9 cellular contexts compared by ENCODE assay signal in genomic region chrX:154136627-154137161, GRCh38. TPM values are rescaled to one million over a fixed set of nuclear protein-coding genes. Genes with fewer than 3 reads are reported as not detected.
A peak's percentile ranks its signal among the peaks of the same experiment; 100 is the strongest.
DNase-seq lines count a peak whose midpoint lies in the region; ATAC-seq, FAIRE-seq and TF ChIP-seq lines count a peak whose summit lies in the region.
"Had no signal": no experiment of that assay in that cellular context is flagged by ENCODE, and none has a peak within 500 bp of the region (broad histone marks: within the 10 kb centered on the region; RNA-seq: fewer than 3 reads in every experiment).

No MANE protein-coding gene starts in this region.

- no peaks in the 10 kb centered on the region for H3K9me3 ChIP-seq in Caco-2
- H3K9me3 ChIP-seq in heart right ventricle: no peaks in the 10 kb centered on the region

- no peak overlapping the region for H3K27ac Mint-ChIP-seq in Caco-2 (ENCODE audit: unreplicated experiment)
- H3K27ac Mint-ChIP-seq in activated naive CD4-positive, alpha-beta T cell treated with anti-CD3 and anti-CD28 coated beads, Interleukin-2, amount 10 ng/mL, durations not matched to agents 7 days and 5 days: peak overlapping the region; percentile 97

- peak overlapping the region; percentile 75 for H3K4me3 Mint-ChIP-seq in Caco-2 (ENCODE audit: unreplicated experiment)
- H3K4me3 Mint-ChIP-seq in activated naive CD4-positive, alpha-beta T cell treated with anti-CD3 and anti-CD28 coated beads, Interleukin-2, amount 10 ng/mL, durations not matched to agents 7 days and 5 days: peak overlapping the region; percentile 57

- DNase-seq in Caco-2 (peak; percentile 69 to 82), HTR-8/SVneo (ENCODE audit: insufficient read length, low spot score) (peak; percentile 36), SK-MEL-5 (ENCODE audit: low read depth, low spot score) (peak; percentile 45), heart right ventricle (peak; percentile 60 to 76), renal cortical epithelial cell (ENCODE audit: low read depth) (peak; percentile 6), urothelium cell line (ENCODE audit: low spot score) (peak; percentile 79)
- DNase-seq in activated naive CD4-positive, alpha-beta T cell treated with anti-CD3 and anti-CD28 coated beads, Interleukin-2, amount 10 ng/mL, durations not matched to agents 7 days and 5 days: peak; percentile 77

- intact Hi-C loops in Caco-2 (cut with micrococcal nuclease; ENCODE audit: unreplicated experiment): no loop called here
- intact Hi-C loops in heart right ventricle (cut with DNase I): no loop called here

- in situ Hi-C loops in SK-MEL-5 (cut with HindIII; ENCODE audit: low pct_unique_long_range_greater_than_20kb, low sequenced_read_pairs): no loop called here

- 1% methylated on average over 41 to 44 of the region's 44 CpGs for WGBS in heart right ventricle, 2 donors

- no peaks in the 10 kb centered on the region for H3K27me3 Mint-ChIP-seq in Caco-2 (ENCODE audit: insufficient read depth, unreplicated experiment)
- H3K27me3 Mint-ChIP-seq in activated naive CD4-positive, alpha-beta T cell treated with anti-CD3 and anti-CD28 coated beads, Interleukin-2, amount 10 ng/mL, durations not matched to agents 7 days and 5 days: peaks cover 3% of the 10 kb centered on the region

- no peaks in the 10 kb centered on the region for H3K36me3 Mint-ChIP-seq in Caco-2 (ENCODE audit: insufficient read depth, unreplicated experiment)
- no peaks in the 10 kb centered on the region for H3K36me3 Mint-ChIP-seq in activated naive CD4-positive, alpha-beta T cell treated with anti-CD3 and anti-CD28 coated beads, Interleukin-2, amount 10 ng/mL, durations not matched to agents 7 days and 5 days

- no peaks in the 10 kb centered on the region for H3K27me3 ChIP-seq in Caco-2 (replicated peaks; ENCODE audit: control insufficient read depth, insufficient read depth, low read length)
- peaks cover 0 to 35% (median 0%) of the 10 kb centered on the region in 7 donors for H3K27me3 ChIP-seq in heart right ventricle

- no peaks in the 10 kb centered on the region for H3K4me1 ChIP-seq in Caco-2
- peaks cover 0 to 19% (median 0%) of the 10 kb centered on the region in 9 donors for H3K4me1 ChIP-seq in heart right ventricle

- POLR2A ChIA-PET in Caco-2 (lab: Charles Lee): no interaction called here

- TF ChIP-seq CTCF in Caco-2 (IDR thresholded peaks at IDR 0.05; ENCODE audit: insufficient read depth in 1 of 2, low read depth in 1 of 2, low read length in 1 of 2, severe bottlenecking in 1 of 2, unreplicated experiment in 1 of 2): peak; percentile 67 to 69
- peak; percentile 54 to 87 (median 78) for TF ChIP-seq CTCF in heart right ventricle (IDR thresholded peaks at IDR 0.05)

- peak overlapping the region in 7 of 10 donors; percentile 34 to 81 (median 60) for H3K27ac ChIP-seq in heart right ventricle

- no peaks in the 10 kb centered on the region for H3K4me1 Mint-ChIP-seq in Caco-2 (ENCODE audit: low read depth, unreplicated experiment)
- H3K4me1 Mint-ChIP-seq in activated naive CD4-positive, alpha-beta T cell treated with anti-CD3 and anti-CD28 coated beads, Interleukin-2, amount 10 ng/mL, durations not matched to agents 7 days and 5 days: peaks cover 31% of the 10 kb centered on the region

- BruUV-seq in Caco-2 (replicated peaks; lab: Mats Ljungman, UMichigan): no TSS peak

- peak; percentile 82 to 94 (median 90) for ATAC-seq in heart right ventricle
- no peak for ATAC-seq in GM21390 (IDR thresholded peaks at IDR 0.05; ENCODE audit: unreplicated experiment)

- H3K4me3 ChIP-seq in Caco-2 (ENCODE audit: low read depth, low read length): peak overlapping the region; percentile 29
- H3K4me3 ChIP-seq in heart right ventricle: peak overlapping the region in 9 of 10 donors; percentile 22 to 54 (median 42)

- FAIRE-seq in HTR-8/SVneo (lab: Jason Lieb, UNC) (no peak), urothelium cell line (lab: Jason Lieb, UNC) (no peak)
- FAIRE-seq: colon had no signal

- H3K36me3 ChIP-seq in Caco-2 (ENCODE audit: control insufficient read depth, insufficient read depth, low read length): no peaks in the 10 kb centered on the region
- no peaks in the 10 kb centered on the region for H3K36me3 ChIP-seq in heart right ventricle

- no peaks in the 10 kb centered on the region for H3K9me3 Mint-ChIP-seq in Caco-2 (ENCODE audit: unreplicated experiment)
- no peaks in the 10 kb centered on the region for H3K9me3 Mint-ChIP-seq in activated naive CD4-positive, alpha-beta T cell treated with anti-CD3 and anti-CD28 coated beads, Interleukin-2, amount 10 ng/mL, durations not matched to agents 7 days and 5 days

- CTCF ChIA-PET in Caco-2 (lab: Charles Lee): interaction anchor here (0.6 kb wide), 1 partner anchor 197 kb away, joined by 3 read pairs; no protein-coding TSS in a partner anchor
- CTCF ChIA-PET in activated naive CD4-positive, alpha-beta T cell treated with anti-CD3 and anti-CD28 coated beads, Interleukin-2, amount 10 ng/mL, durations not matched to agents 7 days and 5 days (lab: Charles Lee): interaction anchor here (0.6 to 0.9 kb wide), 3 partner anchors 26 to 173 kb away, joined by 3 read pairs; no protein-coding TSS in a partner anchor

RNA-seq across cellular contexts. Expression of gene OPN1LW, which starts 7.3 kb away (rescaled TPM):
- total RNA-seq in Caco-2 (2022) (not detected in 2 replicates), heart right ventricle (not detected), renal cortical epithelial cell (not detected in 2 replicates)
- total RNA-seq in SK-MEL-5 (2014; rRNA removed; shearing (Covaris generic)): not detected in 2 replicates
- not detected in 2 replicates for polyA plus RNA-seq in SK-MEL-5 (2015; cell fraction: cytosol; rRNA removed)
- not detected in 2 replicates for polyA plus RNA-seq in SK-MEL-5 (2015; cell fraction: nucleus; rRNA removed)
- not detected for polyA plus RNA-seq in heart right ventricle

RNA-seq across cellular contexts. Expression of gene MECP2, which starts 39.2 kb away (rescaled TPM):
- total RNA-seq in Caco-2 (2022): 30.6 and 36.4 TPM in 2 replicates
- total RNA-seq in SK-MEL-5 (2014; rRNA removed; shearing (Covaris generic)): 57.0 and 65.5 TPM in 2 replicates
- 39.1 and 51.2 TPM in 2 replicates for polyA plus RNA-seq in SK-MEL-5 (2015; cell fraction: cytosol; rRNA removed)
- 51.8 and 61.6 TPM in 2 replicates for polyA plus RNA-seq in SK-MEL-5 (2015; cell fraction: nucleus; rRNA removed)
- 10 to 100 TPM; 33.5 to 39.3 (median 37.6) TPM for total RNA-seq in heart right ventricle
- 10 to 100 TPM; 14.0 to 18.5 TPM for polyA plus RNA-seq in heart right ventricle
- 16.7 and 32.1 TPM in 2 replicates for total RNA-seq in renal cortical epithelial cell

RNA-seq across cellular contexts. Expression of gene OPN1MW, which starts 45.7 kb away (rescaled TPM):
- not detected in 2 replicates for total RNA-seq in Caco-2 (2022)
- not detected in 2 replicates for total RNA-seq in SK-MEL-5 (2014; rRNA removed; shearing (Covaris generic))
- not detected in 2 replicates for polyA plus RNA-seq in SK-MEL-5 (2015; cell fraction: cytosol; rRNA removed)
- not detected in 2 replicates for polyA plus RNA-seq in SK-MEL-5 (2015; cell fraction: nucleus; rRNA removed)
- not detected for total RNA-seq in heart right ventricle
- polyA plus RNA-seq in heart right ventricle: not detected
- total RNA-seq in renal cortical epithelial cell: not detected in 2 replicates

Comparison
In these comparisons a context has a peak if more than half of its experiments do, and no peak if none do; other contexts are left out.
1. DNase-seq: peak in every context shown above with its lines; median percentile 79 in urothelium cell line; 77 in activated naive CD4-positive, alpha-beta T cell treated with anti-CD3 and anti-CD28 coated beads, Interleukin-2, amount 10 ng/mL, durations not matched to agents 7 days and 5 days; 76 in Caco-2; 68 in heart right ventricle; 45 in SK-MEL-5; 36 in HTR-8/SVneo; 6 in renal cortical epithelial cell.